ENCODE assay signal across 18 cellular contexts in genomic region chr12:32462908-32463307, GRCh38.
"Had no signal": no experiment of that assay in that cellular context is flagged by ENCODE, and none has a peak within 500 bp of the region (broad histone marks: within the 10 kb centered on the region; RNA-seq: fewer than 3 reads in every experiment).

No MANE protein-coding gene starts in this region.

- H3K4me3 ChIP-seq: coronary artery, heart left ventricle, pancreas, right lobe of liver, stomach, suprapubic skin, tibial nerve, uterus had no signal

- H3K27me3 ChIP-seq: heart left ventricle, pancreas, right lobe of liver, stomach, suprapubic skin, tibial nerve, uterus had no signal

- H3K9me3 Mint-ChIP-seq: activated T-helper 17 cell treated with anti-CD3 and anti-CD28 coated beads, Interleukin-2, amount 50 U/mL, for 72 hours; memory B cell; nephron progenitor cell; stimulated activated effector memory CD8-positive, alpha-beta T cell treated with anti-CD3 and anti-CD28 coated beads, Interleukin-12 subunit alpha, Interleukin-12 subunit beta, amount 100 ng/mL, for 72 hours had no signal

- H3K4me1 ChIP-seq: suprapubic skin, uterus had no signal

- H3K4me1 Mint-ChIP-seq: activated T-helper 17 cell treated with anti-CD3 and anti-CD28 coated beads, Interleukin-2, amount 50 U/mL, for 72 hours; nephron progenitor cell; stimulated activated effector memory CD8-positive, alpha-beta T cell treated with anti-CD3 and anti-CD28 coated beads, Interleukin-12 subunit alpha, Interleukin-12 subunit beta, amount 100 ng/mL, for 72 hours had no signal

- H3K36me3 ChIP-seq: heart left ventricle, pancreas, right lobe of liver, stomach, suprapubic skin, tibial nerve, uterus had no signal

- H3K27ac ChIP-seq: coronary artery, epithelial cell of prostate, heart left ventricle, pancreas, right lobe of liver, suprapubic skin, tibial nerve, uterus had no signal

- H3K27ac Mint-ChIP-seq: activated T-helper 17 cell treated with anti-CD3 and anti-CD28 coated beads, Interleukin-2, amount 50 U/mL, for 72 hours; memory B cell; nephron progenitor cell; stimulated activated effector memory CD8-positive, alpha-beta T cell treated with anti-CD3 and anti-CD28 coated beads, Interleukin-12 subunit alpha, Interleukin-12 subunit beta, amount 100 ng/mL, for 72 hours had no signal

- H3K9me3 ChIP-seq: heart left ventricle, pancreas, right lobe of liver, stomach, suprapubic skin, tibial nerve, uterus had no signal

- H3K4me3 Mint-ChIP-seq: activated T-helper 17 cell treated with anti-CD3 and anti-CD28 coated beads, Interleukin-2, amount 50 U/mL, for 72 hours; memory B cell; nephron progenitor cell; stimulated activated effector memory CD8-positive, alpha-beta T cell treated with anti-CD3 and anti-CD28 coated beads, Interleukin-12 subunit alpha, Interleukin-12 subunit beta, amount 100 ng/mL, for 72 hours had no signal

- H3K27me3 Mint-ChIP-seq: activated T-helper 17 cell treated with anti-CD3 and anti-CD28 coated beads, Interleukin-2, amount 50 U/mL, for 72 hours; memory B cell had no signal

- H3K36me3 Mint-ChIP-seq: memory B cell; stimulated activated effector memory CD8-positive, alpha-beta T cell treated with anti-CD3 and anti-CD28 coated beads, Interleukin-12 subunit alpha, Interleukin-12 subunit beta, amount 100 ng/mL, for 72 hours had no signal

- DNase-seq: activated T-cell treated with anti-CD3 and anti-CD28 coated beads, Interleukin-2, amount 50 U/mL, for 1 hour; cerebellar nuclear complex; heart left ventricle; nephron progenitor cell; pancreas; right lobe of liver; small intestine; stimulated activated CD4-positive, alpha-beta T cell treated with anti-CD3 and anti-CD28 coated beads, Interleukin-2, amount 100 ng/mL, for 24 hours; stomach; T-helper 9 cell; uterus had no signal

- ATAC-seq: activated T-helper 17 cell treated with anti-CD3 and anti-CD28 coated beads, Interleukin-2, amount 50 U/mL, for 72 hours; heart left ventricle; pancreas; right lobe of liver; stimulated activated effector memory CD8-positive, alpha-beta T cell treated with anti-CD3 and anti-CD28 coated beads, Interleukin-12 subunit alpha, Interleukin-12 subunit beta, amount 100 ng/mL, for 72 hours had no signal
